In the genomic region with DNA sequence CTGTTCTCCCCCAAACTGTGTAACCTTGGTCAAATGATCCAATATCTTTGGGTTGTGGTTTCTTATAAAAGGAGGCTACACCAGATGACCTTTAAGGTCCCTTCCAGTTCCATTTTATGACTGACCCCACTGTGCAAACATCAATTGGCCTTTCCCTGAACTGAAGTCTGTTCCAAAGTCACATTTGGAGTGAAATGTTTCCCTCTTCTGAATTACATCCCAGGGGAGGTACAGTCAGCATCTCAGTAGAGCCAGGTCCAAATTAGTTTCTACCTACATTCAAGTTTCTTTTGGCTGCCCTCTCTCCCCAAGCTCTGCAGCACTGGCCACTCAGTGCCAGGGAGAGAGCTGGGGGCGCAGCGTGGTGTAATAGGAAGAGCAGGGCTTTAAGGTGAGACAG, we compare ENCODE assay signal across 16 cellular contexts. TPM values are rescaled to one million over a fixed set of nuclear protein-coding genes. Genes with fewer than 3 reads are reported as not detected.
DNase-seq lines count a peak whose midpoint lies in the region; ATAC-seq, FAIRE-seq and TF ChIP-seq lines count a peak whose summit lies in the region.
"Had no signal": no experiment of that assay in that cellular context is flagged by ENCODE, and none has a peak within 500 bp of the region (broad histone marks: within the 10 kb centered on the region; RNA-seq: fewer than 3 reads in every experiment).

No MANE protein-coding gene starts in this region.

- H3K27me3 ChIP-seq in HepG2 (ENCODE audit: control insufficient read depth in 1 of 2, insufficient read depth in 2 of 2, low read length in 2 of 2) (no peaks in the 10 kb centered on the region), WERI-Rb-1 (ENCODE audit: insufficient read depth, low read depth, severe bottlenecking) (no peaks in the 10 kb centered on the region)
- H3K27me3 ChIP-seq: pancreas, testis had no signal

- peaks cover 63% of the 10 kb centered on the region for H3K4me1 ChIP-seq in HepG2 (ENCODE audit: insufficient read depth, low read length)

- no peak for DNase-seq in activated CD8-positive, alpha-beta T cell treated with anti-CD3 and anti-CD28 coated beads for 36 hours
- DNase-seq in activated CD8-positive, alpha-beta T cell treated with anti-CD3 and anti-CD28 coated beads, Interleukin-2, amount 10 ng/mL, durations not matched to agents 7 days and 5 days = no peak
- DNase-seq in activated T-helper 2 cell treated with anti-CD3 and anti-CD28 coated beads, Interferon-gamma antibody, Interleukin-2, Interleukin-4, amounts not matched to agents 10 μg/mL and 5 μg/mL and 100 μg/mL, durations not matched to agents 14 hours and 24 hours and 36 hours (ENCODE audit: low spot score) = no peak
- no peak for DNase-seq in HepG2 (ENCODE audit: low spot score)
- DNase-seq in stromal cell of bone marrow (ENCODE audit: low read depth) = peak; percentile 63
- no peak for DNase-seq in WERI-Rb-1
- no peak for DNase-seq in hypothalamus (lab: John Stamatoyannopoulos, UW)
- no peak for DNase-seq in GM19239 (ENCODE audit: insufficient read length, low spot score)
- DNase-seq: GDM1; kidney; NCI-H187; NCI-H510A treated with DMSO at 0.1 percent for 48 hours; pancreas; stimulated activated CD4-positive, alpha-beta T cell treated with anti-CD3 and anti-CD28 coated beads, Interleukin-15, amount 100 ng/mL, for 24 hours; testis had no signal

- H3K4me3 ChIP-seq in HepG2 (replicated peaks in 1 of 3; ENCODE audit: insufficient read depth in 1 of 3, low read depth in 2 of 3, low read length in 3 of 3) = no peak overlapping the region; a peak in 1 of 6 replicates
- H3K4me3 ChIP-seq in WERI-Rb-1 (ENCODE audit: low read depth, low read length) = no peak overlapping the region
- H3K4me3 ChIP-seq: pancreas, testis had no signal

- 88% methylated on average over 2 of the region's 2 CpGs for WGBS in HepG2 (ENCODE audit: low lambda C conversion rate)

- H3K9ac ChIP-seq in HepG2 (ENCODE audit: insufficient read depth, low read depth, low read length) = no peak overlapping the region

- H3K36me3 ChIP-seq in HepG2 (replicated peaks in 1 of 2; ENCODE audit: control insufficient read depth in 1 of 2, insufficient read depth in 2 of 2, low read length in 2 of 2) (peaks cover 0 to 4% of the 10 kb centered on the region in 2 experiments; a peak in 2 of 5 replicates), WERI-Rb-1 (peaks cover 30% of the 10 kb centered on the region)
- H3K36me3 ChIP-seq: pancreas had no signal

- H3K79me2 ChIP-seq in HepG2 (ENCODE audit: insufficient read depth, low read length) = no peaks in the 10 kb centered on the region

- H3K4me1 Mint-ChIP-seq in activated CD8-positive, alpha-beta T cell treated with anti-CD3 and anti-CD28 coated beads for 36 hours (ENCODE audit: low read depth) = peaks cover 49% of the 10 kb centered on the region
- peaks cover 20% of the 10 kb centered on the region for H3K4me1 Mint-ChIP-seq in activated CD8-positive, alpha-beta T cell treated with anti-CD3 and anti-CD28 coated beads, Interleukin-2, amount 10 ng/mL, durations not matched to agents 7 days and 5 days (ENCODE audit: low read depth)
- peaks cover 63% of the 10 kb centered on the region for H3K4me1 Mint-ChIP-seq in activated T-helper 2 cell treated with anti-CD3 and anti-CD28 coated beads, Interferon-gamma antibody, Interleukin-2, Interleukin-4, amounts not matched to agents 10 μg/mL and 5 μg/mL and 100 μg/mL, durations not matched to agents 14 hours and 24 hours and 36 hours (ENCODE audit: low read depth)

- CTCF ChIA-PET in activated CD8-positive, alpha-beta T cell treated with anti-CD3 and anti-CD28 coated beads for 36 hours (lab: Charles Lee) = no interaction called here
- CTCF ChIA-PET in activated CD8-positive, alpha-beta T cell treated with anti-CD3 and anti-CD28 coated beads, Interleukin-2, amount 10 ng/mL, durations not matched to agents 7 days and 5 days (lab: Charles Lee) = interaction anchor here (1.4 kb wide), 1 partner anchor 210 kb away, joined by 4 read pairs; no protein-coding TSS in a partner anchor
- CTCF ChIA-PET in HepG2 (lab: Yijun Ruan, JAX; ENCODE audit: low intra/inter-chr PET ratio, low total read pairs) = no interaction called here

- in situ Hi-C loops in HepG2 (cut with HindIII; ENCODE audit: extremely low pct_ligation_motif_present, low pct_unique_long_range_greater_than_20kb) = no loop called here

- no TSS peak for BruUV-seq in HepG2 (replicated peaks; lab: Mats Ljungman, UMichigan)

- TF ChIP-seq POLR2A in HepG2 (IDR thresholded peaks at IDR 0.05; ENCODE audit: insufficient read depth in 1 of 2, low read depth in 2 of 2, low read length in 2 of 2) = no peak

- H3K27ac Mint-ChIP-seq in activated CD8-positive, alpha-beta T cell treated with anti-CD3 and anti-CD28 coated beads for 36 hours = no peak overlapping the region
- H3K27ac Mint-ChIP-seq in activated CD8-positive, alpha-beta T cell treated with anti-CD3 and anti-CD28 coated beads, Interleukin-2, amount 10 ng/mL, durations not matched to agents 7 days and 5 days = no peak overlapping the region
- H3K27ac Mint-ChIP-seq in activated T-helper 2 cell treated with anti-CD3 and anti-CD28 coated beads, Interferon-gamma antibody, Interleukin-2, Interleukin-4, amounts not matched to agents 10 μg/mL and 5 μg/mL and 100 μg/mL, durations not matched to agents 14 hours and 24 hours and 36 hours = peak overlapping the region; percentile 89

- intact Hi-C loops in activated CD8-positive, alpha-beta T cell treated with anti-CD3 and anti-CD28 coated beads for 36 hours (cut with micrococcal nuclease) = loop anchor here (2.0 kb wide), 1 partner anchor 64 kb away; no protein-coding TSS in a partner anchor
- intact Hi-C loops in activated T-helper 2 cell treated with anti-CD3 and anti-CD28 coated beads, Interferon-gamma antibody, Interleukin-2, Interleukin-4, amounts not matched to agents 10 μg/mL and 5 μg/mL and 100 μg/mL, durations not matched to agents 14 hours and 24 hours and 36 hours (cut with micrococcal nuclease) = loop anchor here (10.0 kb wide), 1 partner anchor 286 kb away; no protein-coding TSS in a partner anchor
- intact Hi-C loops in HepG2 (cut with micrococcal nuclease; ENCODE audit: unreplicated experiment) = loop anchor here (10.0 kb wide), 1 partner anchor 146 kb away; a partner anchor contains a TSS

- H3K27me3 Mint-ChIP-seq in activated CD8-positive, alpha-beta T cell treated with anti-CD3 and anti-CD28 coated beads for 36 hours = no peaks in the 10 kb centered on the region
- H3K27me3 Mint-ChIP-seq in activated CD8-positive, alpha-beta T cell treated with anti-CD3 and anti-CD28 coated beads, Interleukin-2, amount 10 ng/mL, durations not matched to agents 7 days and 5 days (ENCODE audit: low read depth) = no peaks in the 10 kb centered on the region
- no peaks in the 10 kb centered on the region for H3K27me3 Mint-ChIP-seq in activated T-helper 2 cell treated with anti-CD3 and anti-CD28 coated beads, Interferon-gamma antibody, Interleukin-2, Interleukin-4, amounts not matched to agents 10 μg/mL and 5 μg/mL and 100 μg/mL, durations not matched to agents 14 hours and 24 hours and 36 hours (ENCODE audit: low read depth)
- H3K27me3 Mint-ChIP-seq: central memory CD8-positive, alpha-beta T cell had no signal

- H3K9me3 ChIP-seq in HepG2 (ENCODE audit: low read length) (no peaks in the 10 kb centered on the region), WERI-Rb-1 (ENCODE audit: severe bottlenecking) (no peaks in the 10 kb centered on the region)
- H3K9me3 ChIP-seq: pancreas, testis had no signal

- H2AFZ ChIP-seq in HepG2 (ENCODE audit: low read length) = no peak overlapping the region

- TF ChIP-seq CTCF in activated CD8-positive, alpha-beta T cell treated with anti-CD3 and anti-CD28 coated beads for 36 hours (IDR thresholded peaks at IDR 0.05) = no peak
- TF ChIP-seq CTCF in HepG2 (CRISPR knock-in tag; IDR thresholded peaks at IDR 0.05) (no peak), WERI-Rb-1 (IDR thresholded peaks at IDR 0.05; ENCODE audit: low read depth, low read length) (no peak)

- TF ChIP-seq EP300 in HepG2 (IDR thresholded peaks at IDR 0.05; ENCODE audit: low read depth in 2 of 2, low read length in 2 of 2) (peak in 1 of 2 experiments; percentile 4; a peak in 1 of 4 replicates), HepG2 (CRISPR knock-in tag; IDR thresholded peaks at IDR 0.05; ENCODE audit: borderline replicate concordance) (no peak)

- H3K9me3 Mint-ChIP-seq in activated CD8-positive, alpha-beta T cell treated with anti-CD3 and anti-CD28 coated beads for 36 hours = no peaks in the 10 kb centered on the region
- no peaks in the 10 kb centered on the region for H3K9me3 Mint-ChIP-seq in activated CD8-positive, alpha-beta T cell treated with anti-CD3 and anti-CD28 coated beads, Interleukin-2, amount 10 ng/mL, durations not matched to agents 7 days and 5 days (ENCODE audit: insufficient read depth)
- H3K9me3 Mint-ChIP-seq in activated T-helper 2 cell treated with anti-CD3 and anti-CD28 coated beads, Interferon-gamma antibody, Interleukin-2, Interleukin-4, amounts not matched to agents 10 μg/mL and 5 μg/mL and 100 μg/mL, durations not matched to agents 14 hours and 24 hours and 36 hours = no peaks in the 10 kb centered on the region
- H3K9me3 Mint-ChIP-seq: central memory CD8-positive, alpha-beta T cell had no signal

- FAIRE-seq in HepG2 (lab: Jason Lieb, UNC) (peak; percentile 49), GM19239 (lab: Jason Lieb, UNC) (no peak)
- FAIRE-seq: kidney, pancreas had no signal

- H3K4me3 Mint-ChIP-seq in activated CD8-positive, alpha-beta T cell treated with anti-CD3 and anti-CD28 coated beads for 36 hours = peak overlapping the region; percentile 25
- no peak overlapping the region for H3K4me3 Mint-ChIP-seq in activated CD8-positive, alpha-beta T cell treated with anti-CD3 and anti-CD28 coated beads, Interleukin-2, amount 10 ng/mL, durations not matched to agents 7 days and 5 days
- peak overlapping the region; percentile 96 for H3K4me3 Mint-ChIP-seq in activated T-helper 2 cell treated with anti-CD3 and anti-CD28 coated beads, Interferon-gamma antibody, Interleukin-2, Interleukin-4, amounts not matched to agents 10 μg/mL and 5 μg/mL and 100 μg/mL, durations not matched to agents 14 hours and 24 hours and 36 hours (ENCODE audit: low read depth)
- H3K4me3 Mint-ChIP-seq: central memory CD8-positive, alpha-beta T cell had no signal

- peaks cover 5% of the 10 kb centered on the region for H3K36me3 Mint-ChIP-seq in activated CD8-positive, alpha-beta T cell treated with anti-CD3 and anti-CD28 coated beads for 36 hours (ENCODE audit: low read depth)
- peaks cover 2% of the 10 kb centered on the region for H3K36me3 Mint-ChIP-seq in activated CD8-positive, alpha-beta T cell treated with anti-CD3 and anti-CD28 coated beads, Interleukin-2, amount 10 ng/mL, durations not matched to agents 7 days and 5 days (ENCODE audit: low read depth)
- peaks cover 78% of the 10 kb centered on the region for H3K36me3 Mint-ChIP-seq in activated T-helper 2 cell treated with anti-CD3 and anti-CD28 coated beads, Interferon-gamma antibody, Interleukin-2, Interleukin-4, amounts not matched to agents 10 μg/mL and 5 μg/mL and 100 μg/mL, durations not matched to agents 14 hours and 24 hours and 36 hours (ENCODE audit: low read depth)

- POLR2A ChIA-PET in activated CD8-positive, alpha-beta T cell treated with anti-CD3 and anti-CD28 coated beads for 36 hours (lab: Charles Lee) = interaction anchor here (1.7 kb wide), 1 partner anchor 28 kb away, joined by 4 read pairs; no protein-coding TSS in a partner anchor
- POLR2A ChIA-PET in activated CD8-positive, alpha-beta T cell treated with anti-CD3 and anti-CD28 coated beads, Interleukin-2, amount 10 ng/mL, durations not matched to agents 7 days and 5 days (lab: Charles Lee) = no interaction called here
- POLR2A ChIA-PET in HepG2 (lab: Yijun Ruan, JAX) = no interaction called here

- TF ChIP-seq RAD21 in HepG2 (CRISPR knock-in tag; IDR thresholded peaks at IDR 0.05) = no peak

- H3K27ac ChIP-seq in HepG2 (ENCODE audit: extremely low read length, insufficient read depth, low read length) = peak overlapping the region; percentile 55
- H3K27ac ChIP-seq in WERI-Rb-1 = no peak overlapping the region

- no peak for ATAC-seq in activated CD8-positive, alpha-beta T cell treated with anti-CD3 and anti-CD28 coated beads for 36 hours
- ATAC-seq in activated CD8-positive, alpha-beta T cell treated with anti-CD3 and anti-CD28 coated beads, Interleukin-2, amount 10 ng/mL, durations not matched to agents 7 days and 5 days = no peak
- no peak for ATAC-seq in HepG2

- H3K4me2 ChIP-seq in HepG2 (ENCODE audit: low read depth, low read length) = peak overlapping the region; percentile 61

- H4K20me1 ChIP-seq in HepG2 (ENCODE audit: insufficient read depth, low read length) = no peaks in the 10 kb centered on the region

RNA-seq across cellular contexts. Expression of a gene that starts 34.4 kb away (rescaled TPM):
- total RNA-seq in activated CD8-positive, alpha-beta T cell treated with anti-CD3 and anti-CD28 coated beads for 36 hours = 10 to 100 TPM; 44.2 to 45.5 TPM
- total RNA-seq in activated CD8-positive, alpha-beta T cell treated with anti-CD3 and anti-CD28 coated beads, Interleukin-2, amount 10 ng/mL, durations not matched to agents 7 days and 5 days = 10 to 100 TPM; 19.4 to 19.9 TPM
- total RNA-seq in activated T-helper 2 cell treated with anti-CD3 and anti-CD28 coated beads, Interferon-gamma antibody, Interleukin-2, Interleukin-4, amounts not matched to agents 10 μg/mL and 5 μg/mL and 100 μg/mL, durations not matched to agents 14 hours and 24 hours and 36 hours = 331 and 333 TPM in 2 replicates
- 13.0 and 19.3 TPM in 2 replicates for total RNA-seq in HepG2 (2016; rRNA removed; fragmentation: Illumina TruSeq; extraction: Trizol)
- total RNA-seq in HepG2 (2016; cell fraction: cytosol; rRNA removed; fragmentation: Illumina TruSeq; extraction: Trizol; ENCODE audit: low read depth) = 0.91 and 1.6 TPM in 2 replicates
- 12.8 and 15.0 TPM in 2 replicates for total RNA-seq in HepG2 (2016; cell fraction: insoluble cytoplasmic fraction; rRNA removed; fragmentation: Illumina TruSeq; extraction: Trizol)
- total RNA-seq in HepG2 (2016; cell fraction: membrane; rRNA removed; fragmentation: Illumina TruSeq; extraction: Trizol) = 4.2 and 5.4 TPM in 2 replicates
- total RNA-seq in HepG2 (2016; cell fraction: nucleus; rRNA removed; fragmentation: Illumina TruSeq; extraction: Trizol) = 14.1 and 15.9 TPM in 2 replicates
- polyA plus RNA-seq in HepG2 (2011; rRNA removed) = 13.9 and 19.8 TPM in 2 replicates
- 5.0 and 7.4 TPM in 2 replicates for polyA plus RNA-seq in HepG2 (2011; cell fraction: cytosol; rRNA removed)
- 8.8 and 9.7 TPM in 2 replicates for polyA plus RNA-seq in HepG2 (2011; cell fraction: nucleus; rRNA removed)
- 11.5 and 11.9 TPM in 2 replicates for polyA plus RNA-seq in HepG2 (2012)
- 0.72 and 1.1 TPM in 2 replicates for polyA plus RNA-seq in HepG2 (2016; cell fraction: cytosol; fragmentation: Illumina TruSeq; extraction: Trizol; ENCODE audit: low read depth)
- 21.3 and 21.6 TPM in 2 replicates for polyA plus RNA-seq in HepG2 (2016; cell fraction: insoluble cytoplasmic fraction; fragmentation: Illumina TruSeq; extraction: Trizol; ENCODE audit: low read depth)
- polyA plus RNA-seq in HepG2 (2016; cell fraction: membrane; fragmentation: Illumina TruSeq; extraction: Trizol; ENCODE audit: low read depth) = 1.9 and 2.7 TPM in 2 replicates
- 17.1 and 18.0 TPM in 2 replicates for polyA plus RNA-seq in HepG2 (2016; cell fraction: nucleus; fragmentation: Illumina TruSeq; extraction: Trizol; ENCODE audit: insufficient read depth, low read depth)
- polyA minus RNA-seq in HepG2 (2011; rRNA and poly(A)+ RNA removed; ENCODE audit: low replicate concordance) = 21.1 and 72.7 TPM in 2 replicates
- 12.9 and 14.3 TPM in 2 replicates for polyA minus RNA-seq in HepG2 (2011; cell fraction: cytosol; rRNA and poly(A)+ RNA removed)
- 22.8 and 23.7 TPM in 2 replicates for polyA minus RNA-seq in HepG2 (2011; cell fraction: nucleus; rRNA and poly(A)+ RNA removed)
